In genomic region chr14:102217987-102218421, GRCh38 we compare ENCODE assay signal across 16 cellular contexts.
"Had no signal": no experiment of that assay in that cellular context is flagged by ENCODE, and none has a peak within 500 bp of the region (broad histone marks: within the 10 kb centered on the region; RNA-seq: fewer than 3 reads in every experiment).

No MANE protein-coding gene starts in this region.

- H3K27me3 Mint-ChIP-seq: central memory CD8-positive, alpha-beta T cell; stimulated activated memory B cell treated with anti-CD40 and anti-IgM and Interleukin-4, amounts not matched to agents 10 μg/mL and 1 μg/mL and 100 μg/mL, for 72 hours had no signal

- DNase-seq: activated CD4-positive, alpha-beta T cell treated with anti-CD3 and anti-CD28 coated beads, Interleukin-2, amount 50 U/mL, for 48 hours; activated effector memory CD4-positive, alpha-beta T cell treated with anti-CD3 and anti-CD28 coated beads, Interleukin-2, amount 50 U/mL, for 16 hours; activated T-cell treated with anti-CD3 and anti-CD28 coated beads, Interleukin-2, amount 50 U/mL, for 1 hour; effector CD4-positive, alpha-beta T cell; foreskin fibroblast; kidney glomerular epithelial cell; SW 1271; tibial artery; uterus had no signal

- H3K4me1 Mint-ChIP-seq: mesothelial cell of epicardium had no signal

- ATAC-seq: activated naive CD4-positive, alpha-beta T cell treated with anti-CD3 and anti-CD28 coated beads, Interleukin-2, amount 50 U/mL, for 72 hours; stimulated activated memory B cell treated with anti-CD40 and anti-IgM and Interleukin-4, amounts not matched to agents 10 μg/mL and 1 μg/mL and 100 μg/mL, for 72 hours had no signal

- H3K27ac ChIP-seq: coronary artery, pancreas, tibial artery, uterus had no signal

- FAIRE-seq: pancreas had no signal

- H3K4me3 Mint-ChIP-seq: central memory CD8-positive, alpha-beta T cell; mesothelial cell of epicardium; stimulated activated memory B cell treated with anti-CD40 and anti-IgM and Interleukin-4, amounts not matched to agents 10 μg/mL and 1 μg/mL and 100 μg/mL, for 72 hours had no signal

- H3K4me3 ChIP-seq: coronary artery, lung, pancreas, tibial artery, uterus had no signal

- H3K4me1 ChIP-seq: pancreas, uterus had no signal

- H3K36me3 ChIP-seq: uterus had no signal

- H3K9me3 ChIP-seq: pancreas, tibial artery, uterus had no signal

- H3K36me3 Mint-ChIP-seq: activated naive CD4-positive, alpha-beta T cell treated with anti-CD3 and anti-CD28 coated beads, Interleukin-2, amount 50 U/mL, for 72 hours had no signal

- H3K27ac Mint-ChIP-seq: activated naive CD4-positive, alpha-beta T cell treated with anti-CD3 and anti-CD28 coated beads, Interleukin-2, amount 50 U/mL, for 72 hours; stimulated activated memory B cell treated with anti-CD40 and anti-IgM and Interleukin-4, amounts not matched to agents 10 μg/mL and 1 μg/mL and 100 μg/mL, for 72 hours had no signal

- H3K27me3 ChIP-seq: pancreas, tibial artery, uterus had no signal
